31 cellular contexts compared by ENCODE assay signal in the genomic region with DNA sequence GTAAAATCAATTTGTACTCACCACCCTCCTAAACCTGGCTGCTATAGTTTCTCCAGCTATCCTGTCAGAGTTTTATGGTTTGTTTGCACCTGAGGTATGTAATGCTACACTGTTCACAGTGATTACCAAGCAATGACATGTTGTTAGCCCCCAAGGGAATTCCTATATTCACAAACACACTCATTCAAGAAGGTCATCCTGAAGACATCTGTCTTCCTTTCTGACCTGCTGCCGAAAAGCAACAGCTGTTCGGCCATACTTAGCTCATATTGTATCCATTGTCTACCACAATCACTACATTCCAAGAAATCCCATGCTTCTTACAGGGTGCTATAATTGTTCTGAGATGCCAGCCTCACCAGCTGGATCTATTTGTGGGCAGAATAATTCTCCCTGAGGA.
"Had no signal": no experiment of that assay in that cellular context is flagged by ENCODE, and none has a peak within 500 bp of the region (broad histone marks: within the 10 kb centered on the region; RNA-seq: fewer than 3 reads in every experiment).

No MANE protein-coding gene starts in this region.

- H3K9me3 ChIP-seq: adrenal gland, body of pancreas, heart left ventricle, pancreas, prostate gland, suprapubic skin, tibial artery had no signal

- H3K27ac ChIP-seq: adrenal gland, body of pancreas, coronary artery, dorsolateral prefrontal cortex, heart left ventricle, pancreas, prostate gland, suprapubic skin, tibial artery, WERI-Rb-1 had no signal

- ATAC-seq: activated CD4-positive, CD25-positive, alpha-beta regulatory T cell treated with anti-CD3 and anti-CD28 coated beads, Interleukin-2, amount 50 U/mL, for 24 hours; body of pancreas; heart left ventricle; left ventricle myocardium superior; naive thymus-derived CD4-positive, alpha-beta T cell; pancreas; sciatic nerve; T-helper 17 cell had no signal

- H3K27me3 ChIP-seq: adrenal gland, body of pancreas, dorsolateral prefrontal cortex, heart left ventricle, pancreas, suprapubic skin, tibial artery had no signal

- H3K4me1 ChIP-seq: adrenal gland, body of pancreas, heart left ventricle, pancreas, prostate gland, suprapubic skin, tibial artery had no signal

- H3K4me3 ChIP-seq: adrenal gland, body of pancreas, coronary artery, dorsolateral prefrontal cortex, heart left ventricle, pancreas, prostate gland, suprapubic skin, tibial artery had no signal

- DNase-seq: activated CD4-positive, alpha-beta T cell treated with anti-CD3 and anti-CD28 coated beads for 48 hours; activated CD4-positive, alpha-beta T cell treated with anti-CD3 and anti-CD28 coated beads, Interleukin-2, amount 50 U/mL, for 48 hours; activated CD8-positive, alpha-beta memory T cell treated with anti-CD3 and anti-CD28 coated beads for 24 hours; activated effector memory CD4-positive, alpha-beta T cell treated with anti-CD3 and anti-CD28 coated beads, Interleukin-2, amount 50 U/mL, for 16 hours; activated naive CD4-positive, alpha-beta T cell treated with anti-CD3 and anti-CD28 coated beads for 36 hours; activated naive CD8-positive, alpha-beta T cell treated with anti-CD3 and anti-CD28 coated beads for 36 hours; activated T-cell treated with anti-CD3 and anti-CD28 coated beads, Interleukin-2, amount 50 U/mL, for 1 hour; adrenal gland; aorta; body of pancreas; dorsolateral prefrontal cortex; effector memory CD4-positive, alpha-beta T cell; heart left ventricle; hypothalamus; left ventricle myocardium superior; naive thymus-derived CD4-positive, alpha-beta T cell; nucleus accumbens; pancreas; retina; small intestine; stimulated activated CD4-positive, alpha-beta T cell treated with anti-CD3 and anti-CD28 coated beads, Interleukin-2, amount 100 ng/mL, for 24 hours; stimulated activated naive CD4-positive, alpha-beta T cell; T-helper 17 cell; T1000; tibial artery; WERI-Rb-1 had no signal

- FAIRE-seq: pancreas, small intestine had no signal

- H3K36me3 ChIP-seq: adrenal gland, heart left ventricle, pancreas, prostate gland, suprapubic skin, tibial artery, WERI-Rb-1 had no signal
